Comparison of ENCODE assay signal across 32 cellular contexts in genomic region chr3:106837616-106838015, GRCh38.
"Had no signal": no experiment of that assay in that cellular context is flagged by ENCODE, and none has a peak within 500 bp of the region (broad histone marks: within the 10 kb centered on the region; RNA-seq: fewer than 3 reads in every experiment).

No MANE protein-coding gene starts in this region.

- H3K79me2 ChIP-seq: hepatocyte had no signal

- H3K9me3 ChIP-seq: colonic mucosa, esophagus muscularis mucosa, gastroesophageal sphincter, ovary, psoas muscle, sigmoid colon, testis, tibial artery had no signal

- H3K27ac ChIP-seq: colonic mucosa, esophagus muscularis mucosa, foreskin keratinocyte, gastroesophageal sphincter, heart left ventricle, hepatocyte, ovary, psoas muscle, sigmoid colon, skin epidermis, spleen, tibial artery, upper lobe of left lung had no signal

- H3K4me3 Mint-ChIP-seq: naive thymus-derived CD8-positive, alpha-beta T cell; neural crest cell; stimulated activated memory B cell treated with anti-CD40 and anti-IgM and Interleukin-4, amounts not matched to agents 10 μg/mL and 1 μg/mL and 100 μg/mL, for 72 hours had no signal

- H3K27ac Mint-ChIP-seq: naive thymus-derived CD8-positive, alpha-beta T cell; stimulated activated memory B cell treated with anti-CD40 and anti-IgM and Interleukin-4, amounts not matched to agents 10 μg/mL and 1 μg/mL and 100 μg/mL, for 72 hours had no signal

- H3K4me3 ChIP-seq: colonic mucosa, esophagus muscularis mucosa, gastroesophageal sphincter, heart left ventricle, hepatocyte, lung, ovary, psoas muscle, sigmoid colon, skin epidermis, spleen, testis, tibial artery, upper lobe of left lung had no signal

- DNase-seq: colonic mucosa; dermis blood vessel endothelial cell; effector memory CD4-positive, alpha-beta T cell; foreskin keratinocyte; heart left ventricle; kidney; mesenchymal stem cell; midbrain; naive thymus-derived CD8-positive, alpha-beta T cell; nucleus accumbens; ovary; posterior cingulate gyrus; psoas muscle; right cardiac atrium; sigmoid colon; spleen; stimulated activated CD4-positive, alpha-beta T cell treated with anti-CD3 and anti-CD28 coated beads, Interleukin-4, amount 100 ng/mL, for 4 hours; stimulated activated naive CD8-positive, alpha-beta T cell treated with anti-CD3 and anti-CD28 coated beads, Interleukin-15, Interleukin-2, amounts not matched to agents 100 U/mL and 50 U/mL, for 24 hours; substantia nigra; testis; tibial artery; upper lobe of left lung had no signal

- ATAC-seq: foreskin keratinocyte; gastroesophageal sphincter; heart left ventricle; left lobe of liver; naive thymus-derived CD8-positive, alpha-beta T cell; psoas muscle; right cardiac atrium; stimulated activated memory B cell treated with anti-CD40 and anti-IgM and Interleukin-4, amounts not matched to agents 10 μg/mL and 1 μg/mL and 100 μg/mL, for 72 hours; stimulated activated naive CD8-positive, alpha-beta T cell treated with anti-CD3 and anti-CD28 coated beads, Interleukin-15, Interleukin-2, amounts not matched to agents 100 U/mL and 50 U/mL, for 24 hours had no signal

- H3K4me1 Mint-ChIP-seq: naive thymus-derived CD8-positive, alpha-beta T cell; stimulated activated memory B cell treated with anti-CD40 and anti-IgM and Interleukin-4, amounts not matched to agents 10 μg/mL and 1 μg/mL and 100 μg/mL, for 72 hours had no signal

- H2AFZ ChIP-seq: hepatocyte had no signal

- H3K27me3 Mint-ChIP-seq: stimulated activated memory B cell treated with anti-CD40 and anti-IgM and Interleukin-4, amounts not matched to agents 10 μg/mL and 1 μg/mL and 100 μg/mL, for 72 hours had no signal

- H3K4me2 ChIP-seq: hepatocyte had no signal

- H3K27me3 ChIP-seq: colonic mucosa, esophagus muscularis mucosa, foreskin keratinocyte, gastroesophageal sphincter, heart left ventricle, hepatocyte, ovary, sigmoid colon, spleen, testis, tibial artery, upper lobe of left lung had no signal

- H3K9me3 Mint-ChIP-seq: stimulated activated memory B cell treated with anti-CD40 and anti-IgM and Interleukin-4, amounts not matched to agents 10 μg/mL and 1 μg/mL and 100 μg/mL, for 72 hours had no signal

- FAIRE-seq: endothelial cell of umbilical vein, kidney, urothelium cell line had no signal

- H3K36me3 Mint-ChIP-seq: stimulated activated memory B cell treated with anti-CD40 and anti-IgM and Interleukin-4, amounts not matched to agents 10 μg/mL and 1 μg/mL and 100 μg/mL, for 72 hours had no signal

- H3K36me3 ChIP-seq: colonic mucosa, esophagus muscularis mucosa, gastroesophageal sphincter, heart left ventricle, ovary, sigmoid colon, spleen, tibial artery, upper lobe of left lung had no signal

- H3K4me1 ChIP-seq: colonic mucosa, foreskin keratinocyte, spleen, upper lobe of left lung had no signal
